ENCODE assay signal across 8 cellular contexts in genomic region chr12:105083551-105084105, GRCh38. TPM values are rescaled to one million over a fixed set of nuclear protein-coding genes. Genes with fewer than 3 reads are reported as not detected.
DNase-seq lines count a peak whose midpoint lies in the region; ATAC-seq, FAIRE-seq and TF ChIP-seq lines count a peak whose summit lies in the region.

No MANE protein-coding gene starts in this region.

- TF ChIP-seq POLR2A in NB4 (IDR thresholded peaks at IDR 0.05; ENCODE audit: extremely low read depth, insufficient read length) (no peak), adrenal gland (IDR thresholded peaks at IDR 0.05) (no peak)

- no peaks in the 10 kb centered on the region for H3K36me3 ChIP-seq in adrenal gland (replicated peaks in 1 of 2)
- no peaks in the 10 kb centered on the region for H3K36me3 ChIP-seq in pancreas

- DNase-seq in stimulated activated CD4-positive, alpha-beta T cell treated with anti-CD3 and anti-CD28 coated beads, Interleukin-1b, Interleukin-23, amount 100 ng/mL, for 48 hours = peak; percentile 4
- DNase-seq in stimulated activated CD4-positive, alpha-beta T cell treated with anti-CD3 and anti-CD28 coated beads, Interleukin-4, amount 100 ng/mL, for 24 hours = no peak
- DNase-seq in NB4 (ENCODE audit: low read depth) = peak; percentile 65
- DNase-seq in adrenal gland = peak; percentile 21 to 66 (median 41)
- DNase-seq in left cardiac atrium = peak; percentile 71
- peak; percentile 49 to 79 (median 67) for DNase-seq in pancreas
- no peak for DNase-seq in NCI-H1048 (lab: John Stamatoyannopoulos, UW)

- H3K27ac ChIP-seq in adrenal gland = peak overlapping the region in 1 of 5 donors; percentile 47
- H3K27ac ChIP-seq in pancreas = peak overlapping the region; percentile 67 to 71 (median 70)

- H3K27me3 ChIP-seq in adrenal gland (no peaks in the 10 kb centered on the region), pancreas (no peaks in the 10 kb centered on the region)

- H3K4me3 ChIP-seq in NB4 (ENCODE audit: low read depth, low read length) (peak overlapping the region; percentile 65), adrenal gland (peak overlapping the region in 2 of 4 donors; percentile 38 to 68), pancreas (peak overlapping the region; percentile 44 to 80 (median 68))

- ATAC-seq in left cardiac atrium = peak; percentile 62 to 71
- ATAC-seq in pancreas = peak; percentile 50 to 71 (median 62)
- ATAC-seq in activated CD4-positive, CD25-positive, alpha-beta regulatory T cell treated with anti-CD3 and anti-CD28 coated beads, Interleukin-2, amount 50 U/mL, for 24 hours = no peak

- 13 to 35% (median 20%) methylated on average over 16 to 18 of the region's 18 CpGs for WGBS in adrenal gland, 4 donors
- 10 to 16% methylated on average over 18 of the region's 18 CpGs for WGBS in pancreas, 2 donors

- TF ChIP-seq CTCF in NB4 (IDR thresholded peaks at IDR 0.05; ENCODE audit: low read depth, low read length) = no peak
- peak in 2 of 6 experiments; percentile 5 to 15 for TF ChIP-seq CTCF in adrenal gland (IDR thresholded peaks at IDR 0.05)
- TF ChIP-seq CTCF in pancreas (IDR thresholded peaks at IDR 0.05) = no peak

- H3K9me3 ChIP-seq in adrenal gland (replicated peaks in 1 of 3) (no peaks in the 10 kb centered on the region), pancreas (no peaks in the 10 kb centered on the region)

- H3K4me1 ChIP-seq in adrenal gland (replicated peaks in 1 of 2) (peaks cover 8 to 9% of the 10 kb centered on the region in 2 donors), pancreas (peaks cover 0 to 11% (median 0%) of the 10 kb centered on the region in 3 donors)

- no peak for FAIRE-seq in pancreas (lab: Jason Lieb, UNC)

- intact Hi-C loops in adrenal gland (cut with DNase I) = no loop called here
- intact Hi-C loops in left cardiac atrium (cut with DNase I) = no loop called here
- intact Hi-C loops in pancreas (cut with DNase I) = no loop called here

RNA-seq across cellular contexts. Expression of gene ALDH1L2, which starts 0.6 kb away (rescaled TPM):
- total RNA-seq in adrenal gland = 1 to 10 TPM; 1.1 to 4.5 (median 3.0) TPM
- polyA plus RNA-seq in adrenal gland = 1 to 10 TPM in 1 of 3 donors, under 1 TPM in 2; 0.56 to 2.8 (median 0.57) TPM
- total RNA-seq in left cardiac atrium = 1 to 10 TPM; 7.4 to 9.0 TPM
- 10 to 100 TPM; 32.2 to 90.9 (median 34.7) TPM for total RNA-seq in pancreas
- 1 to 10 TPM; 6.0 TPM for polyA plus RNA-seq in pancreas

RNA-seq across cellular contexts. Expression of gene WASHC4, which starts 23.9 kb away (rescaled TPM):
- total RNA-seq in adrenal gland (10 to 100 TPM; 34.3 to 90.6 (median 58.0) TPM), left cardiac atrium (10 to 100 TPM; 23.1 to 28.9 TPM), pancreas (10 to 100 TPM; 14.6 to 33.0 (median 19.1) TPM)
- polyA plus RNA-seq in adrenal gland (10 to 100 TPM; 17.8 to 40.8 (median 27.5) TPM), pancreas (10 to 100 TPM in 1 of 2 donors, 1 to 10 TPM in 1; 8.9 to 13.9 TPM)

Comparison
In these comparisons a context has a peak if more than half of its experiments do, and no peak if none do; other contexts are left out.
1. DNase-seq: peak in stimulated activated CD4-positive, alpha-beta T cell treated with anti-CD3 and anti-CD28 coated beads, Interleukin-1b, Interleukin-23, amount 100 ng/mL, for 48 hours (single experiment), NB4 (single experiment), adrenal gland (7 of 7), left cardiac atrium (single experiment) and pancreas (6 of 6); none in stimulated activated CD4-positive, alpha-beta T cell treated with anti-CD3 and anti-CD28 coated beads, Interleukin-4, amount 100 ng/mL, for 24 hours (single experiment) and NCI-H1048 (single experiment).
2. ATAC-seq: peak in left cardiac atrium (2 of 2) and pancreas (4 of 4); none in activated CD4-positive, CD25-positive, alpha-beta regulatory T cell treated with anti-CD3 and anti-CD28 coated beads, Interleukin-2, amount 50 U/mL, for 24 hours (0 of 2).